1 cellular context compared by ENCODE assay signal in the genomic region with DNA sequence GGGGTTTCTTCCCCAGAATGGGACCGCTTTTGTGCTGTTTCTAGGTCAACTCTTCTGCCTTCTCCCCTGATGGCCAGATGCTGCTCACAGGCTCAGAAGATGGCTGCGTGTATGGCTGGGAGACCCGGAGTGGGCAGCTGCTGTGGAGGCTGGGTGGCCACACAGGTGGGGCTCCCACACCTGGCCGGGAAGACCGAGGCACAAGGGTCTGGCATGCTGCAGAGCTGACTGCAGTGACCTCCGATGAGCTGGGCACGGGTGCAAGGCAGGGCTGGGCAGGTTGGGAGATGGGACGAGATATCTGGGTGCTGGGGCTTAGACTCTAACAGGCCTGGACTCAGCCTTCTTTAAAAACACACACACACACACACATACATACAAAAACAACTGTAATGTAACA.
TF ChIP-seq lines count a peak whose summit lies in the region.

No MANE protein-coding gene starts in this region.

TF ChIP-seq in K562, 482 proteins besides CTCF, POLR2A, EP300 and RAD21:
- TF ChIP-seq THRAP3 (IDR thresholded peaks at IDR 0.05; ENCODE audit: borderline replicate concordance) = no peak
- no peak for TF ChIP-seq SREBF2 (CRISPR knock-in tag; IDR thresholded peaks at IDR 0.05)
- TF ChIP-seq KAT2B (IDR thresholded peaks at IDR 0.05; ENCODE audit: low read depth, low read length) = no peak
- TF ChIP-seq, protein P1, sequence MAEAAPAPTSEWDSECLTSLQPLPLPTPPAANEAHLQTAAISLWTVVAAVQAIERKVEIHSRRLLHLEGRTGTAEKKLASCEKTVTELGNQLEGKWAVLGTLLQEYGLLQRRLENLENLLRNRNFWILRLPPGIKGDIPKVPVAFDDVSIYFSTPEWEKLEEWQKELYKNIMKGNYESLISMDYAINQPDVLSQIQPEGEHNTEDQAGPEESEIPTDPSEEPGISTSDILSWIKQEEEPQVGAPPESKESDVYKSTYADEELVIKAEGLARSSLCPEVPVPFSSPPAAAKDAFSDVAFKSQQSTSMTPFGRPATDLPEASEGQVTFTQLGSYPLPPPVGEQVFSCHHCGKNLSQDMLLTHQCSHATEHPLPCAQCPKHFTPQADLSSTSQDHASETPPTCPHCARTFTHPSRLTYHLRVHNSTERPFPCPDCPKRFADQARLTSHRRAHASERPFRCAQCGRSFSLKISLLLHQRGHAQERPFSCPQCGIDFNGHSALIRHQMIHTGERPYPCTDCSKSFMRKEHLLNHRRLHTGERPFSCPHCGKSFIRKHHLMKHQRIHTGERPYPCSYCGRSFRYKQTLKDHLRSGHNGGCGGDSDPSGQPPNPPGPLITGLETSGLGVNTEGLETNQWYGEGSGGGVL (CRISPR knock-in tag; IDR thresholded peaks at IDR 0.05) = no peak
- TF ChIP-seq CTBP1 (IDR thresholded peaks at IDR 0.05; ENCODE audit: borderline replicate concordance) = no peak
- no peak for TF ChIP-seq EP400 (IDR thresholded peaks at IDR 0.05)
- no peak for TF ChIP-seq MCM5 (IDR thresholded peaks at IDR 0.05; ENCODE audit: low read depth)
- no peak for TF ChIP-seq NFRKB (IDR thresholded peaks at IDR 0.05; ENCODE audit: low read depth)
- TF ChIP-seq DACH1 (IDR thresholded peaks at IDR 0.05; ENCODE audit: partially characterized antibody) = no peak
- no peak for TF ChIP-seq TBL1XR1 (IDR thresholded peaks at IDR 0.05; ENCODE audit: low read length in 2 of 2)
- no peak for TF ChIP-seq ZNF586 (CRISPR knock-in tag; conservative IDR thresholded peaks at IDR 0.05)
- TF ChIP-seq PURB (CRISPR knock-in tag; IDR thresholded peaks at IDR 0.05; ENCODE audit: low read depth) = no peak
